Comparison of ENCODE assay signal across 1 cellular context in genomic region chr21:42644223-42645208, GRCh38.
TF ChIP-seq lines count a peak whose summit lies in the region.

No MANE protein-coding gene starts in this region.

TF ChIP-seq in HepG2, 621 proteins besides CTCF, POLR2A, EP300 and RAD21 (continued from another document):
- TF ChIP-seq ZNF18 (CRISPR knock-in tag; IDR thresholded peaks at IDR 0.05; ENCODE audit: insufficient replicate concordance), result no peak
- TF ChIP-seq MAFK (conservative IDR thresholded peaks at IDR 0.05 in 1 of 2, IDR thresholded peaks at IDR 0.05 in 1 of 2; ENCODE audit: low read length in 2 of 2), result no peak
- TF ChIP-seq FOXA3 (CRISPR knock-in tag; IDR thresholded peaks at IDR 0.05), result 0 out of 2 replicates have a peak, but pooled peaks have one; percentile 30
- TF ChIP-seq FOXA1 (IDR thresholded peaks at IDR 0.05), result no peak
- TF ChIP-seq FOXA1 (CRISPR knock-in tag; IDR thresholded peaks at IDR 0.05), result 0 out of 2 replicates have a peak, but pooled peaks have one; percentile 34
- 0 out of 2 replicates have a peak, but pooled peaks have one; percentile 40 for TF ChIP-seq CREB1 (IDR thresholded peaks at IDR 0.05)
- TF ChIP-seq CREB1 (CRISPR knock-in tag; IDR thresholded peaks at IDR 0.05), result no peak
- TF ChIP-seq ZNF335 (CRISPR knock-in tag; IDR thresholded peaks at IDR 0.05), result peak; percentile 62; the same call in 1 of the 2 replicates
- TF ChIP-seq FOXP1 (IDR thresholded peaks at IDR 0.05), result no peak
- peak; percentile 36; the same call in 1 of the 2 replicates for TF ChIP-seq FOXP1 (CRISPR knock-in tag; IDR thresholded peaks at IDR 0.05)
- peak; percentile 79; the same call in 1 of the 2 replicates for TF ChIP-seq ZNF3 (CRISPR knock-in tag; IDR thresholded peaks at IDR 0.05)
TF ChIP-seq in HepG2: peak in this region for 7.
